ENCODE assay signal across 17 cellular contexts in genomic region chrX:153625271-153626024, GRCh38. TPM values are rescaled to one million over a fixed set of nuclear protein-coding genes. Genes with fewer than 3 reads are reported as not detected.
DNase-seq lines count a peak whose midpoint lies in the region; ATAC-seq, FAIRE-seq and TF ChIP-seq lines count a peak whose summit lies in the region.
"Had no signal": no experiment of that assay in that cellular context is flagged by ENCODE, and none has a peak within 500 bp of the region (broad histone marks: within the 10 kb centered on the region; RNA-seq: fewer than 3 reads in every experiment).

No MANE protein-coding gene starts in this region.

- H3K36me3 Mint-ChIP-seq in activated T-cell treated with anti-CD3 and anti-CD28 coated beads, Interleukin-2, amount 50 U/mL, for 24 hours (ENCODE audit: low read depth), result no peaks in the 10 kb centered on the region
- H3K36me3 Mint-ChIP-seq: CD4-positive, CD25-positive, alpha-beta regulatory T cell had no signal

- H3K27ac ChIP-seq in kidney (ENCODE audit: low read depth in 2 of 2, low read length in 2 of 2) (peak overlapping the region; percentile 75 to 78), right lobe of liver (peak overlapping the region; percentile 70 to 87 (median 72)), sigmoid colon (no peak overlapping the region)
- H3K27ac ChIP-seq: BLaER1, GM23248 had no signal

- no peak overlapping the region for H3K27ac Mint-ChIP-seq in activated T-cell treated with anti-CD3 and anti-CD28 coated beads, Interleukin-2, amount 50 U/mL, for 24 hours
- H3K27ac Mint-ChIP-seq: CD4-positive, CD25-positive, alpha-beta regulatory T cell had no signal

- POLR2A ChIA-PET in GM10248 (lab: Yijun Ruan, JAX), result no interaction called here

- H3K9me3 ChIP-seq in kidney (ENCODE audit: control insufficient read depth in 1 of 2, low read length in 2 of 2) (no peaks in the 10 kb centered on the region), right lobe of liver (no peaks in the 10 kb centered on the region), sigmoid colon (no peaks in the 10 kb centered on the region)
- H3K9me3 ChIP-seq: BLaER1 had no signal

- intact Hi-C loops in kidney (cut with DNase I) (no loop called here), right lobe of liver (cut with DNase I) (no loop called here), sigmoid colon (cut with DNase I) (no loop called here), left cardiac atrium (cut with DNase I) (no loop called here)

- peak; percentile 11 for DNase-seq in activated T-cell treated with anti-CD3 and anti-CD28 coated beads, Interleukin-2, amount 50 U/mL, for 1 hour
- no peak for DNase-seq in activated T-cell treated with anti-CD3 and anti-CD28 coated beads, Interleukin-2, amount 50 U/mL, for 24 hours
- peak; percentile 58 for DNase-seq in kidney
- peak; percentile 71 to 84 (median 84) for DNase-seq in right lobe of liver
- peak; percentile 56 for DNase-seq in sigmoid colon
- no peak for DNase-seq in left cardiac atrium
- no peak for DNase-seq in GM10248 (ENCODE audit: extremely low spot score)
- no peak for DNase-seq in SKM-1 treated with dmso at 0.1 percent for 144 hours (lab: John Stamatoyannopoulos, UW; ENCODE audit: unreplicated experiment)
- DNase-seq: 8988T; AML-193; CD4-positive, CD25-positive, alpha-beta regulatory T cell; DMS53; GF-D8; GM23248 had no signal

- no peaks in the 10 kb centered on the region for H3K4me1 Mint-ChIP-seq in activated T-cell treated with anti-CD3 and anti-CD28 coated beads, Interleukin-2, amount 50 U/mL, for 24 hours (ENCODE audit: low read depth)
- H3K4me1 Mint-ChIP-seq: CD4-positive, CD25-positive, alpha-beta regulatory T cell had no signal

- H3K4me3 Mint-ChIP-seq in activated T-cell treated with anti-CD3 and anti-CD28 coated beads, Interleukin-2, amount 50 U/mL, for 24 hours, result no peak overlapping the region
- H3K4me3 Mint-ChIP-seq: CD4-positive, CD25-positive, alpha-beta regulatory T cell had no signal

- H3K4me3 ChIP-seq in kidney (ENCODE audit: low read length in 2 of 2), result peak overlapping the region; percentile 34 to 35
- peak overlapping the region; percentile 39 to 64 (median 59) for H3K4me3 ChIP-seq in right lobe of liver
- no peak overlapping the region for H3K4me3 ChIP-seq in sigmoid colon
- H3K4me3 ChIP-seq: BLaER1, GM23248 had no signal

- WGBS in right lobe of liver (ENCODE audit: insufficient coverage, low coverage, low lambda C conversion rate, missing lambda C conversion rate), result 50% methylated on average over 6 of the region's 21 CpGs
- 87 to 93% methylated on average over 19 to 21 of the region's 21 CpGs for WGBS in sigmoid colon, 2 donors

- H3K27me3 ChIP-seq in right lobe of liver, result no peaks in the 10 kb centered on the region
- peaks cover 0 to 3% (median 0%) of the 10 kb centered on the region in 3 donors for H3K27me3 ChIP-seq in sigmoid colon

- peak; percentile 29 to 42 (median 34) for ATAC-seq in right lobe of liver
- ATAC-seq in left cardiac atrium, result no peak

- no peaks in the 10 kb centered on the region for H3K9me3 Mint-ChIP-seq in activated T-cell treated with anti-CD3 and anti-CD28 coated beads, Interleukin-2, amount 50 U/mL, for 24 hours

- peaks cover 0 to 4% of the 10 kb centered on the region in 2 donors for H3K4me1 ChIP-seq in kidney (ENCODE audit: control insufficient read depth in 1 of 2, insufficient read depth in 1 of 2, low read depth in 1 of 2, low read length in 2 of 2)
- peaks cover 0 to 10% (median 0%) of the 10 kb centered on the region in 4 donors for H3K4me1 ChIP-seq in right lobe of liver
- H3K4me1 ChIP-seq in sigmoid colon, result no peaks in the 10 kb centered on the region

- H3K36me3 ChIP-seq in kidney (ENCODE audit: control insufficient read depth in 1 of 2, insufficient read depth in 2 of 2, low read length in 2 of 2) (no peaks in the 10 kb centered on the region), right lobe of liver (no peaks in the 10 kb centered on the region), sigmoid colon (no peaks in the 10 kb centered on the region)
- H3K36me3 ChIP-seq: BLaER1 had no signal

- no peak for TF ChIP-seq EP300 in sigmoid colon (IDR thresholded peaks at IDR 0.05)

- CTCF ChIA-PET in GM10248 (lab: Yijun Ruan, JAX), result interaction anchor here (1.1 kb wide), 1 partner anchor 16 kb away, joined by 3 read pairs; no protein-coding TSS in a partner anchor

- TF ChIP-seq CTCF in kidney (IDR thresholded peaks at IDR 0.05; ENCODE audit: borderline replicate concordance, extremely low read depth, insufficient read depth) (no peak), right lobe of liver (IDR thresholded peaks at IDR 0.05) (no peak), sigmoid colon (IDR thresholded peaks at IDR 0.05) (no peak), GM10248 (IDR thresholded peaks at IDR 0.05; ENCODE audit: control extremely low read depth, extremely low read depth, low read depth, missing control alignments) (no peak)

- TF ChIP-seq POLR2A in right lobe of liver (IDR thresholded peaks at IDR 0.05) (peak; percentile 59), sigmoid colon (IDR thresholded peaks at IDR 0.05) (no peak)

- no peak for FAIRE-seq in kidney (lab: Jason Lieb, UNC)
- FAIRE-seq: H54, HTR-8/SVneo had no signal

- H3K27me3 Mint-ChIP-seq in activated T-cell treated with anti-CD3 and anti-CD28 coated beads, Interleukin-2, amount 50 U/mL, for 24 hours, result peaks cover 44% of the 10 kb centered on the region

- peak overlapping the region in 1 of 2 donors; percentile 28 for H3K9ac ChIP-seq in kidney (ENCODE audit: low read length in 2 of 2)
- H3K9ac ChIP-seq: BLaER1, GM23248 had no signal

RNA-seq across cellular contexts. Expression of gene DUSP9, which starts 21.6 kb away (rescaled TPM):
- total RNA-seq in kidney (4.7 TPM), right lobe of liver (1 to 10 TPM in 2 of 6 experiments, under 1 TPM in 4; 0.33 to 3.9 (median 0.69) TPM), sigmoid colon (not detected), left cardiac atrium (not detected)
- polyA plus RNA-seq in kidney (ENCODE audit: insufficient read depth, low read depth, low replicate concordance) (81.4 TPM), sigmoid colon (under 1 TPM in 1 of 3 donors, not detected in 2; 0.06 TPM)
- total RNA-seq: CD4-positive, CD25-positive, alpha-beta regulatory T cell; GM23248 had no signal
- polyA plus RNA-seq: CD4-positive, CD25-positive, alpha-beta regulatory T cell; GM23248 had no signal

RNA-seq across cellular contexts. Expression of gene CCNQ, which starts 26.5 kb away (rescaled TPM):
- total RNA-seq in kidney (14.6 TPM), right lobe of liver (10 to 100 TPM in 2 of 6 experiments, 1 to 10 TPM in 4; 5.6 to 14.0 (median 7.5) TPM), sigmoid colon (10 to 100 TPM; 31.8 to 49.0 (median 39.9) TPM), left cardiac atrium (10 to 100 TPM; 31.4 to 31.8 TPM)
- polyA plus RNA-seq in kidney (ENCODE audit: insufficient read depth, low read depth, low replicate concordance) (35.4 TPM), sigmoid colon (10 to 100 TPM; 36.7 to 40.8 (median 37.9) TPM)

RNA-seq across cellular contexts. Expression of gene PNCK, which starts 48.2 kb away (rescaled TPM):
- total RNA-seq in kidney (1.5 TPM), right lobe of liver (under 1 TPM in 1 of 6 experiments, not detected in 5; 0.86 TPM), sigmoid colon (100 to 1,000 TPM in 1 of 4 donors, 10 to 100 TPM in 3; 33.9 to 135 (median 64.2) TPM), left cardiac atrium (10 to 100 TPM in 1 of 2 donors, 1 to 10 TPM in 1; 9.7 to 14.6 TPM)
- polyA plus RNA-seq in kidney (ENCODE audit: insufficient read depth, low read depth, low replicate concordance) (5.5 TPM), sigmoid colon (1 to 10 TPM in 1 of 3 donors, not detected in 2; 4.6 TPM)
- total RNA-seq: GM23248 had no signal
- polyA plus RNA-seq: CD4-positive, CD25-positive, alpha-beta regulatory T cell; GM23248 had no signal

Comparison
In these comparisons a context has a peak if more than half of its experiments do, and no peak if none do; other contexts are left out.
1. DNase-seq: peak in activated T-cell treated with anti-CD3 and anti-CD28 coated beads, Interleukin-2, amount 50 U/mL, for 1 hour (single experiment), kidney (single experiment), right lobe of liver (3 of 3) and sigmoid colon (single experiment); none in activated T-cell treated with anti-CD3 and anti-CD28 coated beads, Interleukin-2, amount 50 U/mL, for 24 hours (single experiment), left cardiac atrium (single experiment), GM10248 (single experiment) and SKM-1 treated with dmso at 0.1 percent for 144 hours (single experiment).
2. H3K27ac ChIP-seq: peak in kidney (2 of 2) and right lobe of liver (3 of 3); none in sigmoid colon (0 of 4).
3. H3K4me3 ChIP-seq: peak in kidney (2 of 2) and right lobe of liver (3 of 3); none in sigmoid colon (0 of 4).
4. ATAC-seq: peak in right lobe of liver (4 of 4); none in left cardiac atrium (0 of 2).